14 cellular contexts compared by ENCODE assay signal in genomic region chr17:8856869-8857575, GRCh38. TPM values are rescaled to one million over a fixed set of nuclear protein-coding genes. Genes with fewer than 3 reads are reported as not detected.
DNase-seq lines count a peak whose midpoint lies in the region; ATAC-seq, FAIRE-seq and TF ChIP-seq lines count a peak whose summit lies in the region.
"Had no signal": no experiment of that assay in that cellular context is flagged by ENCODE, and none has a peak within 500 bp of the region (broad histone marks: within the 10 kb centered on the region; RNA-seq: fewer than 3 reads in every experiment).

No MANE protein-coding gene starts in this region.

- no peak overlapping the region for H3K4ac ChIP-seq in trophoblast cell (ENCODE audit: low read depth, low read length)

- H3K9me3 ChIP-seq in GM12878 (replicated peaks; ENCODE audit: control insufficient read depth, insufficient read depth, low read length) (no peaks in the 10 kb centered on the region; the same call in 2 of the 3 replicates), trophoblast cell (ENCODE audit: insufficient read depth, low read depth, low read length) (no peaks in the 10 kb centered on the region)
- H3K9me3 ChIP-seq: esophagus squamous epithelium, uterus had no signal

- no peak overlapping the region for H4K8ac ChIP-seq in trophoblast cell (ENCODE audit: low read depth, low read length)

- no peak overlapping the region for H2BK120ac ChIP-seq in trophoblast cell (ENCODE audit: insufficient read depth, low read length, poor library complexity)

- H3K4me1 Mint-ChIP-seq in activated CD4-positive, alpha-beta T cell treated with anti-CD3 and anti-CD28 coated beads, Interleukin-2, amount 10 ng/mL, durations not matched to agents 7 days and 5 days, result peaks cover 59% of the 10 kb centered on the region

- H2AFZ ChIP-seq in GM12878 (ENCODE audit: control insufficient read depth, low read depth, low read length) (no peak overlapping the region), trophoblast cell (ENCODE audit: insufficient read depth, low read length, poor library complexity) (no peak overlapping the region)

- H3K27ac ChIP-seq in GM12878 (ENCODE audit: control insufficient read depth, insufficient read depth) (peak overlapping the region; percentile 99), trophoblast cell (ENCODE audit: low read depth, low read length) (no peak overlapping the region)
- H3K27ac ChIP-seq: esophagus squamous epithelium, uterus, VCaP had no signal

- no peak overlapping the region for H3K18ac ChIP-seq in trophoblast cell (ENCODE audit: low read length)

- no peak overlapping the region for H2BK12ac ChIP-seq in trophoblast cell (ENCODE audit: low read length)

- H4K20me1 ChIP-seq in GM12878 (ENCODE audit: control insufficient read depth, insufficient read depth), result no peaks in the 10 kb centered on the region

- no peaks in the 10 kb centered on the region for H3K79me1 ChIP-seq in trophoblast cell (ENCODE audit: low read length)

- H3K4me3 ChIP-seq in GM12878 (peak overlapping the region; percentile 57), trophoblast cell (ENCODE audit: low read depth, low read length) (no peak overlapping the region)
- H3K4me3 ChIP-seq: esophagus squamous epithelium, uterus had no signal

- H3K36me3 ChIP-seq in GM12878 (ENCODE audit: control insufficient read depth in 2 of 2, insufficient read depth in 2 of 2, low read length in 1 of 2) (peaks cover 2 to 19% of the 10 kb centered on the region in 2 experiments; a peak in 3 of 4 replicates), trophoblast cell (ENCODE audit: control insufficient read depth in 1 of 2, insufficient read depth in 2 of 2, low read length in 2 of 2) (no peaks in the 10 kb centered on the region)
- H3K36me3 ChIP-seq: esophagus squamous epithelium, uterus had no signal

- H3K4me1 ChIP-seq in GM12878 (ENCODE audit: control insufficient read depth, insufficient read depth, low read length), result peaks cover 62% of the 10 kb centered on the region
- H3K4me1 ChIP-seq in trophoblast cell (ENCODE audit: control insufficient read depth in 1 of 2, insufficient read depth in 2 of 2, low read length in 2 of 2), result peaks cover 2 to 3% of the 10 kb centered on the region in 2 experiments
- H3K4me1 ChIP-seq: uterus had no signal

- peaks cover 2% of the 10 kb centered on the region for H3K36me3 Mint-ChIP-seq in activated CD4-positive, alpha-beta T cell treated with anti-CD3 and anti-CD28 coated beads, Interleukin-2, amount 10 ng/mL, durations not matched to agents 7 days and 5 days (ENCODE audit: low read depth)

- H3K14ac ChIP-seq in trophoblast cell (ENCODE audit: low read length), result no peak overlapping the region

- peak overlapping the region; percentile 29 for H2AK5ac ChIP-seq in trophoblast cell (ENCODE audit: low read length)

- no peak for TF ChIP-seq CTCF in GM12878 (IDR thresholded peaks at IDR 0.05 in 2 of 3, conservative IDR thresholded peaks at IDR 0.05 in 1 of 3; ENCODE audit: control insufficient read depth in 2 of 3, extremely low read depth in 1 of 3, insufficient read depth in 1 of 3, low read depth in 3 of 3, low read length in 3 of 3)

- peak; percentile 11 for ATAC-seq in GM12878
- ATAC-seq in HG03097 (IDR thresholded peaks at IDR 0.05; ENCODE audit: low FRiP score, unreplicated experiment), result no peak

- peak; percentile 51 for TF ChIP-seq POLR2A in GM12878 (IDR thresholded peaks at IDR 0.05; ENCODE audit: low read depth, low read length)

- no peaks in the 10 kb centered on the region for H3K9me3 Mint-ChIP-seq in activated CD4-positive, alpha-beta T cell treated with anti-CD3 and anti-CD28 coated beads, Interleukin-2, amount 10 ng/mL, durations not matched to agents 7 days and 5 days

- intact Hi-C loops in GM12878 (cut with micrococcal nuclease; ENCODE audit: unreplicated experiment), result loop anchor here (5.0 kb wide), 1 partner anchor 100 kb away; no protein-coding TSS in a partner anchor

- no peaks in the 10 kb centered on the region for H3K27me3 Mint-ChIP-seq in activated CD4-positive, alpha-beta T cell treated with anti-CD3 and anti-CD28 coated beads, Interleukin-2, amount 10 ng/mL, durations not matched to agents 7 days and 5 days

- in situ Hi-C loops in GM12878 (cut with MboI), result loop anchor here (5.0 kb wide), 1 partner anchor 100 kb away; no protein-coding TSS in a partner anchor

- H3K9ac ChIP-seq in GM12878 (ENCODE audit: control insufficient read depth, insufficient read depth, low read length) (peak overlapping the region; percentile 78), trophoblast cell (ENCODE audit: low read length) (no peak overlapping the region)

- H3K79me2 ChIP-seq in GM12878 (ENCODE audit: control insufficient read depth, insufficient read depth, low read length), result peaks cover 73% of the 10 kb centered on the region
- no peaks in the 10 kb centered on the region for H3K79me2 ChIP-seq in trophoblast cell (ENCODE audit: control insufficient read depth, insufficient read depth, low read length, poor library complexity)

- H4K91ac ChIP-seq in trophoblast cell (ENCODE audit: low read depth, low read length), result no peak overlapping the region

- H2BK5ac ChIP-seq in trophoblast cell (ENCODE audit: low read depth, low read length, poor library complexity), result no peak overlapping the region

- no peak for TF ChIP-seq RAD21 in GM12878 (IDR thresholded peaks at IDR 0.05; ENCODE audit: insufficient read depth, low read depth, low read length)

- FAIRE-seq in GM12878 (lab: Jason Lieb, UNC), result no peak

- H3K27me3 ChIP-seq in GM12878 (replicated peaks in 1 of 2; ENCODE audit: control insufficient read depth in 2 of 2, insufficient read depth in 2 of 2, low read length in 1 of 2), result no peaks in the 10 kb centered on the region
- no peaks in the 10 kb centered on the region for H3K27me3 ChIP-seq in trophoblast cell (ENCODE audit: insufficient read depth, low read length)
- H3K27me3 ChIP-seq: uterus had no signal

- TSS peak; percentile 11 for BruUV-seq in GM12878 (replicated peaks; lab: Mats Ljungman, UMichigan)

- POLR2A ChIA-PET in activated CD4-positive, alpha-beta T cell treated with anti-CD3 and anti-CD28 coated beads, Interleukin-2, amount 10 ng/mL, durations not matched to agents 7 days and 5 days (lab: Charles Lee), result no interaction called here
- POLR2A ChIA-PET in GM12878 (lab: Charles Lee), result interaction anchor here (0.7 to 6.2 kb wide), 8 partner anchors 9 to 100 kb away, joined by 3 to 74 read pairs (median 8); partner anchors contain the start of gene PIK3R6

- H3K23ac ChIP-seq in trophoblast cell (ENCODE audit: low read length), result no peak overlapping the region

- CTCF ChIA-PET in activated CD4-positive, alpha-beta T cell treated with anti-CD3 and anti-CD28 coated beads, Interleukin-2, amount 10 ng/mL, durations not matched to agents 7 days and 5 days (lab: Charles Lee), result interaction anchor here (0.6 to 0.9 kb wide), 2 partner anchors 29 to 117 kb away, joined by 3 read pairs; no protein-coding TSS in a partner anchor
- CTCF ChIA-PET in GM12878 (lab: Yijun Ruan, JAX), result interaction anchor here (0.5 to 2.0 kb wide), 19 partner anchors 8 to 1936 kb away, joined by 3 to 10 read pairs (median 4); partner anchors contain the start of gene PIK3R6

- under 1% methylated on average over 14 of the region's 14 CpGs for WGBS in GM12878 (ENCODE audit: insufficient coverage, insufficient replicate concordance, low lambda C conversion rate, missing lambda C conversion rate)
- no CpG with 5 or more reads among the region's 14 CpGs for WGBS in trophoblast cell (ENCODE audit: extremely low coverage, insufficient coverage, insufficient read length)

- peak overlapping the region; percentile 87 for H3K27ac Mint-ChIP-seq in activated CD4-positive, alpha-beta T cell treated with anti-CD3 and anti-CD28 coated beads, Interleukin-2, amount 10 ng/mL, durations not matched to agents 7 days and 5 days

- RAD21 ChIA-PET in GM12878 (lab: Charles Lee; ENCODE audit: unreplicated experiment), result interaction anchor here (0.6 to 4.6 kb wide), 14 partner anchors 8 to 141 kb away, joined by 3 to 92 read pairs (median 10); partner anchors contain the start of gene PIK3R6

- H3K4me3 Mint-ChIP-seq in activated CD4-positive, alpha-beta T cell treated with anti-CD3 and anti-CD28 coated beads, Interleukin-2, amount 10 ng/mL, durations not matched to agents 7 days and 5 days, result peak overlapping the region; percentile 66

- no peak for DNase-seq in activated CD4-positive, alpha-beta T cell treated with anti-CD3 and anti-CD28 coated beads, Interleukin-2, amount 10 ng/mL, durations not matched to agents 7 days and 5 days
- DNase-seq in activated CD4-positive, alpha-beta T cell treated with anti-CD3 and anti-CD28 coated beads for 48 hours, result no peak
- DNase-seq in NCI-H146 treated with DMSO at 0.1 percent for 48 hours (lab: John Stamatoyannopoulos, UW; ENCODE audit: unreplicated experiment) (peak; percentile 31), GM12878 (ENCODE audit: low read depth, low spot score) (no peak), trophoblast cell (no peak), H4 (ENCODE audit: low spot score) (no peak), AG20443 (ENCODE audit: low spot score) (no peak)
- DNase-seq: activated naive CD4-positive, alpha-beta T cell treated with Interleukin-2 at 50 U/mL for 16 hours; cerebellar nuclear complex; DMS53; esophagus squamous epithelium; uterus had no signal

- SMC1A ChIA-PET in GM12878 (lab: Charles Lee; ENCODE audit: uncharacterized antibody, unreplicated experiment), result interaction anchor here (1.0 to 5.1 kb wide), 10 partner anchors 8 to 100 kb away, joined by 3 to 64 read pairs (median 13); partner anchors contain the start of gene PIK3R6

- H4K12ac ChIP-seq in trophoblast cell (ENCODE audit: low read depth, low read length), result no peak overlapping the region

- H3K4me2 ChIP-seq in GM12878 (ENCODE audit: control insufficient read depth, insufficient read depth) (peak overlapping the region; percentile 61), trophoblast cell (ENCODE audit: low read length) (no peak overlapping the region)

- TF ChIP-seq EP300 in GM12878 (IDR thresholded peaks at IDR 0.05; ENCODE audit: borderline replicate concordance in 1 of 2, control insufficient read depth in 1 of 2, low read depth in 2 of 2, low read length in 2 of 2), result peak in 1 of 2 experiments; percentile 18; a peak in 1 of 4 replicates

RNA-seq across cellular contexts. Expression of gene PIK3R6, which starts 10.5 kb away (rescaled TPM):
- 1 to 10 TPM; 6.2 to 7.1 TPM for total RNA-seq in activated CD4-positive, alpha-beta T cell treated with anti-CD3 and anti-CD28 coated beads, Interleukin-2, amount 10 ng/mL, durations not matched to agents 7 days and 5 days
- 293 and 314 TPM in 2 replicates for total RNA-seq in GM12878 (2013; cell fraction: nucleolus; rRNA removed)
- total RNA-seq in GM12878 (2014; rRNA removed) (40.3 and 44.7 TPM in 2 replicates), GM12878 (2014; rRNA removed; fragmentation: Illumina TruSeq; extraction: Trizol) (26.4 and 27.9 TPM in 2 replicates), GM12878 (2021) (76.7 and 81.7 TPM in 2 replicates)
- 68.9 TPM for polyA plus RNA-seq in GM12878 (2011; ENCODE audit: low read depth)
- polyA plus RNA-seq in GM12878 (2011; rRNA removed) (73.5 and 146 TPM in 2 replicates), GM12878 (2014; fragmentation: Illumina TruSeq; extraction: Trizol) (31.6 and 54.7 TPM in 2 replicates), GM12878 (2014; fragmentation: Nextera tagmentation; extraction: Ambion mirVana) (1 to 10 TPM; 6.7 to 7.4 TPM), GM12878 (2014; rRNA removed) (86.5 and 99.8 TPM in 2 replicates), GM12878 (2016; fragmentation: Nextera tagmentation; extraction: Ambion mirVana) (100 to 1,000 TPM; 103 to 109 TPM)
- polyA plus RNA-seq in GM12878 (2011; cell fraction: cytosol; rRNA removed), result 164 and 182 TPM in 2 replicates
- polyA plus RNA-seq in GM12878 (2011; cell fraction: nucleus; rRNA removed), result 666 and 871 TPM in 2 replicates
- polyA plus RNA-seq in GM12878 (2012), result 144 and 184 TPM in 2 replicates
- polyA minus RNA-seq in GM12878 (2011; rRNA and poly(A)+ RNA removed), result 99.0 and 156 TPM in 2 replicates
- polyA minus RNA-seq in GM12878 (2011; cell fraction: cytosol; rRNA and poly(A)+ RNA removed), result 50.8 and 58.4 TPM in 2 replicates
- polyA minus RNA-seq in GM12878 (2011; cell fraction: nucleus; rRNA and poly(A)+ RNA removed), result 143 and 160 TPM in 2 replicates
- 0.01 TPM in 1 of 2 replicates, not detected in the other for polyA plus RNA-seq in trophoblast cell (2013)
- total RNA-seq in H4 (2014; rRNA removed; shearing (Covaris generic)), result not detected in 2 replicates

RNA-seq across cellular contexts. Expression of gene MFSD6L, which starts 57.9 kb away (rescaled TPM):
- total RNA-seq in activated CD4-positive, alpha-beta T cell treated with anti-CD3 and anti-CD28 coated beads, Interleukin-2, amount 10 ng/mL, durations not matched to agents 7 days and 5 days, result 1 to 10 TPM in 1 of 2 experiments, under 1 TPM in 1; 0.71 to 1.4 TPM
- 51.1 and 52.2 TPM in 2 replicates for total RNA-seq in GM12878 (2013; cell fraction: nucleolus; rRNA removed)
- total RNA-seq in GM12878 (2014; rRNA removed) (1.5 and 1.8 TPM in 2 replicates), GM12878 (2014; rRNA removed; fragmentation: Illumina TruSeq; extraction: Trizol) (1.3 and 1.4 TPM in 2 replicates), GM12878 (2021) (2.8 and 3.1 TPM in 2 replicates)
- 1.3 TPM for polyA plus RNA-seq in GM12878 (2011; ENCODE audit: low read depth)
- polyA plus RNA-seq in GM12878 (2011; rRNA removed) (0.76 and 1.2 TPM in 2 replicates), GM12878 (2014; fragmentation: Illumina TruSeq; extraction: Trizol) (0.33 and 0.94 TPM in 2 replicates), GM12878 (2014; fragmentation: Nextera tagmentation; extraction: Ambion mirVana) (under 1 TPM; 0.39 to 0.49 TPM), GM12878 (2014; rRNA removed) (1.9 and 2.5 TPM in 2 replicates), GM12878 (2016; fragmentation: Nextera tagmentation; extraction: Ambion mirVana) (under 1 TPM; 0.40 to 0.67 TPM)
- polyA plus RNA-seq in GM12878 (2011; cell fraction: cytosol; rRNA removed), result 1.1 and 1.5 TPM in 2 replicates
- polyA plus RNA-seq in GM12878 (2011; cell fraction: nucleus; rRNA removed), result 8.7 and 9.7 TPM in 2 replicates
- polyA plus RNA-seq in GM12878 (2012), result 2.2 and 2.5 TPM in 2 replicates
- 2.9 and 6.6 TPM in 2 replicates for polyA minus RNA-seq in GM12878 (2011; rRNA and poly(A)+ RNA removed)
- 0.83 TPM in 1 of 2 replicates, not detected in the other for polyA minus RNA-seq in GM12878 (2011; cell fraction: cytosol; rRNA and poly(A)+ RNA removed)
- polyA minus RNA-seq in GM12878 (2011; cell fraction: nucleus; rRNA and poly(A)+ RNA removed), result 5.7 and 12.0 TPM in 2 replicates
- 0.48 and 0.56 TPM in 2 replicates for polyA plus RNA-seq in trophoblast cell (2013)
- total RNA-seq in H4 (2014; rRNA removed; shearing (Covaris generic)), result not detected in 2 replicates
